17 cellular contexts compared by ENCODE assay signal in the genomic region with DNA sequence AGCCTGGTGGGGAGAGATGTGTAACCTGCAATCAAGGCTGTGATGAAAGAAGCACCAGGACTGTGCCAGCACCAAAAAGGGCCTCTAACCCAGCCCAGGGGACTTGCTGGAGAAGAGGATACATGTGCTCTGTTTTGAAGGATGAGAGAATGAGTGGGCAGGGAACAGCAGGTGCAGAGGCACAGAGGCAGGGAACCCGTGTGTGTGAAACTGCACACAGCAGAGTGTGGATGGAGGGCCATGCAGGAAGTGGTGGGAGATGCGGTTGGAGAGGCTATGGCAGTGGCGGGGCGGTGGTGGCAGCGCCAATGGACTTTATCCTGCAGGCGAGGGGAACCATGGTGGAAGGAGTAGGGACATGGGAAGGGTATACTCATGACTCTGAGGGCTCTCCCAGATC. TPM values are rescaled to one million over a fixed set of nuclear protein-coding genes. Genes with fewer than 3 reads are reported as not detected.
A peak's percentile ranks its signal among the peaks of the same experiment; 100 is the strongest.
DNase-seq lines count a peak whose midpoint lies in the region; ATAC-seq, FAIRE-seq and TF ChIP-seq lines count a peak whose summit lies in the region.
"Had no signal": no experiment of that assay in that cellular context is flagged by ENCODE, and none has a peak within 500 bp of the region (broad histone marks: within the 10 kb centered on the region; RNA-seq: fewer than 3 reads in every experiment).

No MANE protein-coding gene starts in this region.

- DNase-seq in left ventricle myocardium superior, result peak; percentile 12
- DNase-seq in Right ventricle myocardium superior, result no peak
- peak; percentile 35 for DNase-seq in KBM-7
- DNase-seq in H1 (ENCODE audit: low read depth in 1 of 2, low spot score in 2 of 2), result no peak
- no peak for DNase-seq in stimulated activated CD4-positive, alpha-beta T cell treated with anti-CD3 and anti-CD28 coated beads, Interleukin-4, amount 100 ng/mL, for 1 hour
- DNase-seq: COR-L47, DMS 273 treated with DMSO at 0.1 percent for 48 hours, H9, NCI-H1048, NCI-H1436, NCI-H1930, NCI-H345, NCI-H524 treated with DMSO at 0.1 percent for 48 hours had no signal

- no peak overlapping the region for H3K4ac ChIP-seq in H1 (replicated peaks; ENCODE audit: insufficient read length, low read depth, low read length)

- CTCF ChIA-PET in H1 (lab: Charles Lee; ENCODE audit: partially characterized antibody), result interaction anchor here (0.6 to 4.5 kb wide), 7 partner anchors 8 to 439 kb away, joined by 3 to 27 read pairs (median 3); no protein-coding TSS in a partner anchor

- no peaks in the 10 kb centered on the region for H3K36me3 ChIP-seq in H1 (ENCODE audit: control insufficient read depth in 2 of 4, insufficient read depth in 4 of 4, low read length in 3 of 4)
- H3K36me3 ChIP-seq: SJSA1 had no signal

- no peaks in the 10 kb centered on the region for H4K20me1 ChIP-seq in H1 (replicated peaks in 1 of 2; ENCODE audit: control insufficient read depth in 1 of 2, insufficient read depth in 2 of 2, low read length in 2 of 2)

- H3K4me2 ChIP-seq in H1 (ENCODE audit: insufficient read depth in 1 of 2, low read depth in 2 of 2, low read length in 2 of 2), result no peak overlapping the region

- ATAC-seq in left ventricle myocardium superior (no peak), Right ventricle myocardium superior (ENCODE audit: poor library complexity) (no peak), GM21515 (IDR thresholded peaks at IDR 0.05; ENCODE audit: unreplicated experiment) (no peak), HG02763 (IDR thresholded peaks at IDR 0.05; ENCODE audit: unreplicated experiment) (no peak)

- no peak overlapping the region for H3K23ac ChIP-seq in H1 (ENCODE audit: insufficient read length)

- no peak overlapping the region for H2BK20ac ChIP-seq in H1 (ENCODE audit: low read length)

- peaks cover 6 to 12% (median 8%) of the 10 kb centered on the region in 4 experiments for H3K4me1 ChIP-seq in H1 (replicated peaks in 1 of 4; ENCODE audit: control insufficient read depth in 3 of 4, insufficient read depth in 4 of 4, low read length in 3 of 4)

- no peaks in the 10 kb centered on the region for H3K79me1 ChIP-seq in H1 (ENCODE audit: low read depth, low read length)

- WGBS in H1 (ENCODE audit: extremely low coverage in 1 of 2, insufficient coverage in 1 of 2, insufficient read length in 1 of 2, insufficient replicate concordance in 2 of 2, low coverage in 1 of 2, low lambda C conversion rate in 2 of 2, missing lambda C conversion rate in 1 of 2), 2 experiments, result 94% methylated on average over 6 of the region's 6 CpGs; no CpG with 5 or more reads in 1 of the 2 experiments

- H3K23me2 ChIP-seq in H1 (ENCODE audit: low read depth, low read length), result no peaks in the 10 kb centered on the region; the same call in 1 of the 2 replicates

- no peak overlapping the region for H3K9ac ChIP-seq in H1 (replicated peaks in 1 of 4; ENCODE audit: extremely low read depth in 1 of 4, low read depth in 3 of 4, low read length in 3 of 4)

- no peak overlapping the region for H4K91ac ChIP-seq in H1 (replicated peaks; ENCODE audit: insufficient read length, low read length)

- H2AFZ ChIP-seq in H1 (ENCODE audit: low read length), result no peak overlapping the region

- no peak overlapping the region; the same call in 1 of the 2 replicates for H2BK15ac ChIP-seq in H1 (ENCODE audit: low read length)

- POLR2A ChIA-PET in H1 (lab: Charles Lee; ENCODE audit: partially characterized antibody), result no interaction called here

- no peaks in the 10 kb centered on the region for H3K79me2 ChIP-seq in H1 (ENCODE audit: control insufficient read depth in 1 of 2, insufficient read depth in 2 of 2, low read length in 2 of 2)

- H2AK5ac ChIP-seq in H1 (ENCODE audit: low read depth, low read length), result no peak overlapping the region

- no peaks in the 10 kb centered on the region for H3K9me3 ChIP-seq in H1 (ENCODE audit: insufficient read depth in 2 of 2, low read depth in 1 of 2, low read length in 1 of 2)
- H3K9me3 ChIP-seq: SJSA1 had no signal

- no peak overlapping the region for H2BK120ac ChIP-seq in H1 (replicated peaks; ENCODE audit: low read depth, low read length)

- H3K18ac ChIP-seq in H1 (ENCODE audit: extremely low read depth, low read length), result no peak overlapping the region

- H2BK12ac ChIP-seq in H1 (ENCODE audit: low read depth, low read length), result 0 out of 2 replicates have a peak overlapping the region, but pooled peaks have one; percentile 14

- no peak for TF ChIP-seq EP300 in H1 (IDR thresholded peaks at IDR 0.05; ENCODE audit: borderline replicate concordance in 1 of 2, low read depth in 2 of 2, low read length in 2 of 2)

- TF ChIP-seq RAD21 in H1 (IDR thresholded peaks at IDR 0.05 in 1 of 2, conservative IDR thresholded peaks at IDR 0.05 in 1 of 2; ENCODE audit: low read depth in 2 of 2, low read length in 2 of 2), result no peak

- intact Hi-C loops in left ventricle myocardium superior (cut with micrococcal nuclease), result no loop called here
- intact Hi-C loops in Right ventricle myocardium superior (cut with DNase I), result no loop called here

- H3K4me3 ChIP-seq in H1 (ENCODE audit: extremely low read depth in 1 of 4, insufficient read depth in 2 of 4, low read depth in 3 of 4, low read length in 4 of 4), result no peak overlapping the region
- H3K4me3 ChIP-seq: SJSA1 had no signal

- H3K14ac ChIP-seq in H1 (ENCODE audit: insufficient read length), result no peak overlapping the region

- no peak overlapping the region for H3K56ac ChIP-seq in H1 (replicated peaks; ENCODE audit: insufficient read length, low read depth, low read length)

- FAIRE-seq in H1 (lab: Jason Lieb, UNC), result no peak
- FAIRE-seq: G401.6 had no signal

- in situ Hi-C loops in KBM-7 (cut with MboI; ENCODE audit: low pct_unique_long_range_greater_than_20kb, low sequenced_read_pairs), result loop anchor here (25.0 kb wide), 1 partner anchor 108 kb away; no protein-coding TSS in a partner anchor

- no peak for TF ChIP-seq POLR2A in H1 (IDR thresholded peaks at IDR 0.05; ENCODE audit: control extremely low read depth in 1 of 2, low read depth in 2 of 2, low read length in 2 of 2)

- no peak overlapping the region for H3K27ac ChIP-seq in H1 (ENCODE audit: low read depth, low read length)
- H3K27ac ChIP-seq: SJSA1 had no signal

- no peaks in the 10 kb centered on the region for H3K27me3 ChIP-seq in H1 (replicated peaks in 1 of 4; ENCODE audit: control insufficient read depth in 3 of 4, extremely low read depth in 1 of 4, insufficient read depth in 3 of 4, low read length in 3 of 4)
- H3K27me3 ChIP-seq: SJSA1 had no signal

- no peak overlapping the region for H4K8ac ChIP-seq in H1 (ENCODE audit: extremely low read depth, insufficient read depth, low read length)

- no peak overlapping the region for H2BK5ac ChIP-seq in H1 (ENCODE audit: low read depth, low read length)

- no peak overlapping the region for H4K5ac ChIP-seq in H1 (ENCODE audit: insufficient read length, low read depth, low read length)

- no peak for TF ChIP-seq CTCF in H1 (IDR thresholded peaks at IDR 0.05; ENCODE audit: control extremely low read depth in 1 of 3, insufficient read depth in 1 of 3, low read depth in 1 of 3, low read length in 3 of 3)

TF ChIP-seq in H1, 55 proteins besides CTCF, POLR2A, EP300 and RAD21:
- TF ChIP-seq HDAC6 (IDR thresholded peaks at IDR 0.05; ENCODE audit: low read depth, low read length), result no peak

RNA-seq across cellular contexts. Expression of a gene that starts 25.2 kb away (rescaled TPM):
- total RNA-seq in left ventricle myocardium superior, result 30.8 TPM
- total RNA-seq in Right ventricle myocardium superior, result 30.3 TPM
- total RNA-seq in H1 (2021; fragmentation: NEBNext Ultra II Directional; extraction: Animal tissue kit (Norgen Biotek cat#: 25700)), result 0.44 and 0.99 TPM in 2 replicates
- 1.9 and 2.0 TPM in 2 replicates for polyA plus RNA-seq in H1 (2011; rRNA removed)
- polyA plus RNA-seq in H1 (2011; cell fraction: cytosol; rRNA removed), result 1.0 TPM
- polyA plus RNA-seq in H1 (2011; cell fraction: nucleus; rRNA removed), result 0.88 TPM
- polyA plus RNA-seq in H1 (2012, experiment 1 of 2), result 1.0 to 3.3 TPM (median 1.7 TPM) in 4 replicates
- 1.0 TPM for polyA plus RNA-seq in H1 (2012, experiment 2 of 2)
- 1.1 TPM for polyA plus RNA-seq in H1 (2013, experiment 1 of 2)
- polyA plus RNA-seq in H1 (2013, experiment 2 of 2), result 1.2 TPM
- polyA minus RNA-seq in H1 (2011; rRNA and poly(A)+ RNA removed), result 0.95 and 1.2 TPM in 2 replicates
- 1.2 TPM for polyA minus RNA-seq in H1 (2011; cell fraction: cytosol; rRNA and poly(A)+ RNA removed)
- 0.50 TPM for polyA minus RNA-seq in H1 (2011; cell fraction: nucleus; rRNA and poly(A)+ RNA removed)

Comparison
In these comparisons a context has a peak if more than half of its experiments do, and no peak if none do; other contexts are left out.
1. DNase-seq: peak in left ventricle myocardium superior (single experiment) and KBM-7 (single experiment); none in Right ventricle myocardium superior (single experiment), H1 (0 of 2) and stimulated activated CD4-positive, alpha-beta T cell treated with anti-CD3 and anti-CD28 coated beads, Interleukin-4, amount 100 ng/mL, for 1 hour (single experiment).
2. RNA of a gene that starts 25.2 kb away (total RNA-seq): 30.8 TPM in left ventricle myocardium superior (single experiment) and 30.3 TPM in Right ventricle myocardium superior (single experiment); 0.44 to 0.99 TPM in H1; every median in the first group is over 10 times any median in the second.